5 cellular contexts compared by ENCODE assay signal in genomic region chr1:111006556-111006955, GRCh38.
"Had no signal": no experiment of that assay in that cellular context is flagged by ENCODE, and none has a peak within 500 bp of the region (broad histone marks: within the 10 kb centered on the region; RNA-seq: fewer than 3 reads in every experiment).

No MANE protein-coding gene starts in this region.

- DNase-seq: GM23248, GOT3, H7, HFFc6, IMR-90 had no signal
